28 cellular contexts compared by ENCODE assay signal in genomic region chr16:89982318-89982717, GRCh38.
"Had no signal": no experiment of that assay in that cellular context is flagged by ENCODE, and none has a peak within 500 bp of the region (broad histone marks: within the 10 kb centered on the region; RNA-seq: fewer than 3 reads in every experiment).

No MANE protein-coding gene starts in this region.

- H3K27me3 Mint-ChIP-seq: activated B cell treated with CpG ODN at 0.5 μM for 24 hours; effector memory CD8-positive, alpha-beta T cell; naive B cell; T-cell had no signal

- H3K4me2 ChIP-seq: smooth muscle cell had no signal

- H3K27ac Mint-ChIP-seq: activated naive CD4-positive, alpha-beta T cell treated with anti-CD3 and anti-CD28 coated beads, Interleukin-2, amount 50 U/mL, for 72 hours; effector memory CD8-positive, alpha-beta T cell; naive B cell; T-cell; T-helper 2 cell treated with Interferon-gamma antibody and Interleukin-4, amounts not matched to agents 5 μg/mL and 100 μg/mL, for 36 hours had no signal

- H3K4me3 ChIP-seq: adrenal gland, body of pancreas, lower lobe of right lung, pancreas, prostate gland, sigmoid colon, smooth muscle cell, stomach, thyroid gland, upper lobe of right lung had no signal

- H3K27me3 ChIP-seq: adrenal gland, body of pancreas, pancreas, sigmoid colon, stomach, thyroid gland, upper lobe of right lung had no signal

- DNase-seq: activated B cell treated with CpG ODN at 0.5 μM for 24 hours; activated CD4-positive, alpha-beta T cell treated with anti-CD3 and anti-CD28 coated beads, Interleukin-2, amount 50 U/mL, for 4 hours; activated CD8-positive, alpha-beta memory T cell treated with anti-CD3 and anti-CD28 coated beads, Interleukin-2, amount 50 U/mL, for 4 hours; activated naive CD4-positive, alpha-beta T cell; activated T-cell treated with anti-CD3 and anti-CD28 coated beads, Interleukin-2, amount 50 U/mL, for 1 hour; aorta; body of pancreas; cortex of kidney; effector memory CD8-positive, alpha-beta T cell; foreskin fibroblast; kidney glomerular epithelial cell; lower lobe of right lung; naive B cell; nucleus accumbens; pancreas; sigmoid colon; stimulated activated CD4-positive, alpha-beta T cell treated with anti-CD3 and anti-CD28 coated beads, Interleukin-2, amount 100 ng/mL, for 24 hours; stomach; T-cell; thyroid gland; upper lobe of right lung had no signal

- H3K9me3 ChIP-seq: adrenal gland, body of pancreas, lower lobe of right lung, pancreas, prostate gland, sigmoid colon, stomach, thyroid gland, upper lobe of right lung had no signal

- H3K9me3 Mint-ChIP-seq: activated B cell treated with CpG ODN at 0.5 μM for 24 hours; activated naive CD4-positive, alpha-beta T cell treated with anti-CD3 and anti-CD28 coated beads, Interleukin-2, amount 50 U/mL, for 72 hours; effector memory CD8-positive, alpha-beta T cell; naive B cell; T-cell; T-helper 2 cell treated with Interferon-gamma antibody and Interleukin-4, amounts not matched to agents 5 μg/mL and 100 μg/mL, for 36 hours had no signal

- FAIRE-seq: pancreas had no signal

- H3K4me3 Mint-ChIP-seq: activated B cell treated with CpG ODN at 0.5 μM for 24 hours; effector memory CD8-positive, alpha-beta T cell; naive B cell; T-cell; T-helper 2 cell treated with Interferon-gamma antibody and Interleukin-4, amounts not matched to agents 5 μg/mL and 100 μg/mL, for 36 hours had no signal

- H3K27ac ChIP-seq: body of pancreas, lower lobe of right lung, pancreas, prostate gland, sigmoid colon, stomach, thyroid gland, upper lobe of right lung had no signal

- H3K4me1 ChIP-seq: adrenal gland, body of pancreas, lower lobe of right lung, pancreas, prostate gland, sigmoid colon, stomach, thyroid gland, upper lobe of right lung had no signal

- ATAC-seq: body of pancreas; effector memory CD8-positive, alpha-beta T cell; esophagus mucosa; left lobe of liver; lower lobe of right lung; pancreas; T-cell; upper lobe of right lung had no signal
